Comparison of ENCODE assay signal across 1 cellular context in genomic region chr3:82373833-82374232, GRCh38.
DNase-seq lines count a peak whose midpoint lies in the region; ATAC-seq, FAIRE-seq and TF ChIP-seq lines count a peak whose summit lies in the region.
"Not testable (repeated sequence)": the region's sequence is repeated elsewhere in the genome, so short reads cannot be mapped to it uniquely, and the experiment has no call there.

No MANE protein-coding gene starts in this region.

- TF ChIP-seq EP300 in HepG2 (IDR thresholded peaks at IDR 0.05; ENCODE audit: low read depth in 2 of 2, low read length in 2 of 2); HepG2 (CRISPR knock-in tag; IDR thresholded peaks at IDR 0.05; ENCODE audit: borderline replicate concordance): not testable (repeated sequence)

- H3K4me1 ChIP-seq in HepG2 (ENCODE audit: insufficient read depth, low read length) = not testable (repeated sequence)

- H3K36me3 ChIP-seq in HepG2 (replicated peaks in 1 of 2; ENCODE audit: control insufficient read depth in 1 of 2, insufficient read depth in 2 of 2, low read length in 2 of 2) = not testable (repeated sequence)

- CTCF ChIA-PET in HepG2 (lab: Yijun Ruan, JAX; ENCODE audit: low intra/inter-chr PET ratio, low total read pairs) = not testable (repeated sequence)

- not testable (repeated sequence) for TF ChIP-seq RAD21 in HepG2 (CRISPR knock-in tag; IDR thresholded peaks at IDR 0.05)

- not testable (repeated sequence) for BruUV-seq in HepG2 (replicated peaks; lab: Mats Ljungman, UMichigan)

- not testable (repeated sequence) for H3K79me2 ChIP-seq in HepG2 (ENCODE audit: insufficient read depth, low read length)

- not testable (repeated sequence) for TF ChIP-seq POLR2A in HepG2 (IDR thresholded peaks at IDR 0.05; ENCODE audit: insufficient read depth in 1 of 2, low read depth in 2 of 2, low read length in 2 of 2)

- H3K4me2 ChIP-seq in HepG2 (ENCODE audit: low read depth, low read length) = not testable (repeated sequence)

- in situ Hi-C loops in HepG2 (cut with HindIII; ENCODE audit: extremely low pct_ligation_motif_present, low pct_unique_long_range_greater_than_20kb) = not testable (repeated sequence)

- not testable (repeated sequence) for H3K27ac ChIP-seq in HepG2 (ENCODE audit: extremely low read length, insufficient read depth, low read length)

- H2AFZ ChIP-seq in HepG2 (ENCODE audit: low read length) = not testable (repeated sequence)

- POLR2A ChIA-PET in HepG2 (lab: Yijun Ruan, JAX) = not testable (repeated sequence)

- not testable (repeated sequence) for H3K9ac ChIP-seq in HepG2 (ENCODE audit: insufficient read depth, low read depth, low read length)

- peak; percentile 1 for DNase-seq in HepG2 (ENCODE audit: low spot score)

- not testable (repeated sequence) for H3K27me3 ChIP-seq in HepG2 (ENCODE audit: control insufficient read depth in 1 of 2, insufficient read depth in 2 of 2, low read length in 2 of 2)

- FAIRE-seq in HepG2 (lab: Jason Lieb, UNC) = not testable (repeated sequence)

- H4K20me1 ChIP-seq in HepG2 (ENCODE audit: insufficient read depth, low read length) = not testable (repeated sequence)

- H3K4me3 ChIP-seq in HepG2 (replicated peaks in 1 of 3; ENCODE audit: insufficient read depth in 1 of 3, low read depth in 2 of 3, low read length in 3 of 3) = not testable (repeated sequence)

- H3K9me3 ChIP-seq in HepG2 (ENCODE audit: low read length) = peaks cover 51% of the 10 kb centered on the region

- 7% methylated on average over 4 of the region's 4 CpGs for WGBS in HepG2 (ENCODE audit: low lambda C conversion rate)

- not testable (repeated sequence) for ATAC-seq in HepG2

- TF ChIP-seq CTCF in HepG2 (CRISPR knock-in tag; IDR thresholded peaks at IDR 0.05) = not testable (repeated sequence)

- intact Hi-C loops in HepG2 (cut with micrococcal nuclease; ENCODE audit: unreplicated experiment) = not testable (repeated sequence)

TF ChIP-seq in HepG2, 621 proteins besides CTCF, POLR2A, EP300 and RAD21:
- TF ChIP-seq NCOA2 (CRISPR knock-in tag; IDR thresholded peaks at IDR 0.05) (0 out of 2 replicates have a peak, but pooled peaks have one; percentile 34), RXRB (CRISPR knock-in tag; IDR thresholded peaks at IDR 0.05; ENCODE audit: borderline replicate concordance) (0 out of 2 replicates have a peak, but pooled peaks have one; percentile 13), FOXP1 (CRISPR knock-in tag; IDR thresholded peaks at IDR 0.05) (peak; percentile 77), FOXA3 (CRISPR knock-in tag; IDR thresholded peaks at IDR 0.05) (peak; percentile 53), ARID5B (CRISPR knock-in tag; IDR thresholded peaks at IDR 0.05) (peak; percentile 68; the same call in 1 of the 2 replicates), GATAD2A (CRISPR knock-in tag; IDR thresholded peaks at IDR 0.05) (0 out of 2 replicates have a peak, but pooled peaks have one; percentile 12), FOXP4 (CRISPR knock-in tag; IDR thresholded peaks at IDR 0.05) (peak; percentile 42), SOX13 (CRISPR knock-in tag; conservative IDR thresholded peaks at IDR 0.05 in 1 of 2, IDR thresholded peaks at IDR 0.05 in 1 of 2) (peak in 1 of 2 experiments; percentile 66; a peak in 2 of 4 replicates), ISL2 (CRISPR knock-in tag; IDR thresholded peaks at IDR 0.05) (peak; percentile 90), HMG20A (CRISPR knock-in tag; IDR thresholded peaks at IDR 0.05; ENCODE audit: borderline replicate concordance) (peak; percentile 26; the same call in 1 of the 2 replicates), SOX6 (CRISPR knock-in tag; IDR thresholded peaks at IDR 0.05) (peak; percentile 68), SOX5 (CRISPR knock-in tag; IDR thresholded peaks at IDR 0.05; ENCODE audit: borderline replicate concordance) (peak; percentile 51; the same call in 1 of the 2 replicates), ZGPAT (CRISPR knock-in tag; IDR thresholded peaks at IDR 0.05) (0 out of 2 replicates have a peak, but pooled peaks have one; percentile 24), RARA (CRISPR knock-in tag; IDR thresholded peaks at IDR 0.05) (peak; percentile 40), ZNF331 (CRISPR knock-in tag; IDR thresholded peaks at IDR 0.05) (peak; percentile 5; the same call in 1 of the 2 replicates), TCF7 (IDR thresholded peaks at IDR 0.05; ENCODE audit: low read depth) (peak; percentile 77; the same call in 1 of the 2 replicates), ZNF12 (CRISPR knock-in tag; IDR thresholded peaks at IDR 0.05) (0 out of 2 replicates have a peak, but pooled peaks have one; percentile 18), CREM (IDR thresholded peaks at IDR 0.05) (0 out of 2 replicates have a peak, but pooled peaks have one; percentile 42)
- TF ChIP-seq FOXP1 (IDR thresholded peaks at IDR 0.05); SOX13 (IDR thresholded peaks at IDR 0.05); SOX6 (IDR thresholded peaks at IDR 0.05); CREM (CRISPR knock-in tag; IDR thresholded peaks at IDR 0.05): not testable (repeated sequence)
